1 cellular context compared by ENCODE assay signal in genomic region chr20:63273635-63274380, GRCh38.
A peak's percentile ranks its signal among the peaks of the same experiment; 100 is the strongest.
TF ChIP-seq lines count a peak whose summit lies in the region.

No MANE protein-coding gene starts in this region.

TF ChIP-seq in HepG2, 621 proteins besides CTCF, POLR2A, EP300 and RAD21 (continued from another document and continues in another):
- no peak for TF ChIP-seq U2AF1 (optimal IDR thresholded peaks at IDR 0.05; ENCODE audit: low read depth, low read length)
- no peak for TF ChIP-seq XBP1 (CRISPR knock-in tag; IDR thresholded peaks at IDR 0.05)
- no peak for TF ChIP-seq ZFP36L2 (CRISPR knock-in tag; IDR thresholded peaks at IDR 0.05)
- TF ChIP-seq PREB (CRISPR knock-in tag; IDR thresholded peaks at IDR 0.05): no peak
- TF ChIP-seq REPIN1 (CRISPR knock-in tag; IDR thresholded peaks at IDR 0.05; ENCODE audit: borderline replicate concordance, low read depth): no peak
- no peak; the same call in 1 of the 2 replicates for TF ChIP-seq ZNF318 (CRISPR knock-in tag; IDR thresholded peaks at IDR 0.05)
- no peak for TF ChIP-seq ZNF605 (CRISPR knock-in tag; IDR thresholded peaks at IDR 0.05)
- no peak for TF ChIP-seq RARA (CRISPR knock-in tag; IDR thresholded peaks at IDR 0.05)
- TF ChIP-seq HOXA9 (CRISPR knock-in tag; IDR thresholded peaks at IDR 0.05; ENCODE audit: borderline replicate concordance): no peak
- no peak for TF ChIP-seq STAT6 (CRISPR knock-in tag; IDR thresholded peaks at IDR 0.05; ENCODE audit: borderline replicate concordance)
- TF ChIP-seq ZNF274 (CRISPR knock-in tag; IDR thresholded peaks at IDR 0.05): peak; percentile 88
- TF ChIP-seq IRF9 (CRISPR knock-in tag; IDR thresholded peaks at IDR 0.05; ENCODE audit: borderline replicate concordance): peak; percentile 69; the same call in 1 of the 2 replicates
- TF ChIP-seq PATZ1 (CRISPR knock-in tag; IDR thresholded peaks at IDR 0.05): peak; percentile 49; the same call in 1 of the 2 replicates
- no peak for TF ChIP-seq ZNF33B (CRISPR knock-in tag; IDR thresholded peaks at IDR 0.05)
- TF ChIP-seq EHMT2 (IDR thresholded peaks at IDR 0.05; ENCODE audit: borderline replicate concordance, low read depth, low read length): no peak
- peak; percentile 48 for TF ChIP-seq ZBTB7B (CRISPR knock-in tag; IDR thresholded peaks at IDR 0.05)
- no peak for TF ChIP-seq CCAR2 (optimal IDR thresholded peaks at IDR 0.05; ENCODE audit: low read depth, low read length)
- no peak for TF ChIP-seq ZNF468 (CRISPR knock-in tag; IDR thresholded peaks at IDR 0.05)
- TF ChIP-seq BCL3 (CRISPR knock-in tag; IDR thresholded peaks at IDR 0.05): no peak
- TF ChIP-seq ZNF567 (CRISPR knock-in tag; IDR thresholded peaks at IDR 0.05; ENCODE audit: borderline replicate concordance): no peak
- TF ChIP-seq KMT2A (CRISPR knock-in tag; IDR thresholded peaks at IDR 0.05): 0 out of 2 replicates have a peak, but pooled peaks have one; percentile 28
- TF ChIP-seq ARID3A (IDR thresholded peaks at IDR 0.05; ENCODE audit: low read depth, low read length): no peak
- TF ChIP-seq HDAC1 (CRISPR knock-in tag; IDR thresholded peaks at IDR 0.05): peak; percentile 43; the same call in 1 of the 2 replicates
- TF ChIP-seq ZNF101 (CRISPR knock-in tag; IDR thresholded peaks at IDR 0.05; ENCODE audit: borderline replicate concordance, low read depth): no peak
- no peak for TF ChIP-seq ZNF547 (CRISPR knock-in tag; IDR thresholded peaks at IDR 0.05)
- TF ChIP-seq MATR3 (CRISPR knock-in tag; IDR thresholded peaks at IDR 0.05): no peak
- TF ChIP-seq SYNCRIP (IDR thresholded peaks at IDR 0.05; ENCODE audit: insufficient read depth, low read depth, low read length): no peak
- TF ChIP-seq ZNF747 (CRISPR knock-in tag; IDR thresholded peaks at IDR 0.05; ENCODE audit: borderline replicate concordance): no peak
- TF ChIP-seq ZNF331 (CRISPR knock-in tag; IDR thresholded peaks at IDR 0.05): no peak
- TF ChIP-seq ZNF160 (CRISPR knock-in tag; IDR thresholded peaks at IDR 0.05): peak; percentile 41; the same call in 1 of the 2 replicates
- no peak for TF ChIP-seq AKAP8 (CRISPR knock-in tag; IDR thresholded peaks at IDR 0.05)
- TF ChIP-seq MXD3 (CRISPR knock-in tag; IDR thresholded peaks at IDR 0.05): peak; percentile 37; the same call in 1 of the 2 replicates
- peak; percentile 35; the same call in 1 of the 2 replicates for TF ChIP-seq PHF8 (CRISPR knock-in tag; IDR thresholded peaks at IDR 0.05)
- TF ChIP-seq MYC (CRISPR knock-in tag; IDR thresholded peaks at IDR 0.05; ENCODE audit: borderline replicate concordance): no peak; the same call in 1 of the 2 replicates
- no peak; the same call in 1 of the 2 replicates for TF ChIP-seq SMARCC2 (IDR thresholded peaks at IDR 0.05)
- no peak for TF ChIP-seq HNRNPL (IDR thresholded peaks at IDR 0.05; ENCODE audit: low read depth, low read length)
- TF ChIP-seq ZC3H4 (CRISPR knock-in tag; IDR thresholded peaks at IDR 0.05; ENCODE audit: borderline replicate concordance): no peak
- TF ChIP-seq RNF2 (conservative IDR thresholded peaks at IDR 0.05; ENCODE audit: low read depth): no peak
- no peak for TF ChIP-seq MYPOP (CRISPR knock-in tag; IDR thresholded peaks at IDR 0.05)
- peak; percentile 65; the same call in 1 of the 2 replicates for TF ChIP-seq ERF (CRISPR knock-in tag; IDR thresholded peaks at IDR 0.05)
- TF ChIP-seq ZNF776 (CRISPR knock-in tag; IDR thresholded peaks at IDR 0.05): peak; percentile 56; the same call in 1 of the 2 replicates
- TF ChIP-seq ZKSCAN8 (CRISPR knock-in tag; IDR thresholded peaks at IDR 0.05; ENCODE audit: borderline replicate concordance): no peak
